Comparison of ENCODE assay signal across 30 cellular contexts in the genomic region with DNA sequence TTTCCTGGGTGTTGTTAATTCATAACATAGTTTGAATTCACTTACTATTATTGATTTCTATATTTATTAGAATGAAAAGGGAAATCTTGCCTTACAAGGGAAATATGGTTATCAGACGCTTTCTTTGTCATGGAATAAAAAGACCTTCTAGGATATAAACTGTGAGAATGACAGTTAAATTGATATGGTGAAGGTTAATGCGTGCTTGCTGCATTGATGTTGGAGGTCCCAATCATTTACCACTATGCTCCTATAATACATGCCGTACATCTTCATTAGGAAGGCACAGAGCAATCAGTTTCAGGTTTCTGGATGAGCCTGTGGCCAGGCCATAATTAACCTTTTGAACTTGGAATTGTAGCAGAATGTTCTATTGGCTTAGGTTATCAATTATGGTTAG.
"Had no signal": no experiment of that assay in that cellular context is flagged by ENCODE, and none has a peak within 500 bp of the region (broad histone marks: within the 10 kb centered on the region; RNA-seq: fewer than 3 reads in every experiment).

No MANE protein-coding gene starts in this region.

- H3K4me1 ChIP-seq: SJCRH30 had no signal

- ATAC-seq: Panc1, Right ventricle myocardium inferior had no signal

- H3K27me3 ChIP-seq: MG63, SJCRH30 had no signal

- H2AFZ ChIP-seq: PC-9 had no signal

- H3K27ac ChIP-seq: PC-9, RWPE1, SJCRH30 had no signal

- DNase-seq: Kasumi-1, KG1, MG63, NCI-H1048, NCI-H1092 treated with DMSO at 0.1 percent for 48 hours, NCI-H1417 treated with DMSO at 0.1 percent for 48 hours, NCI-H1436 treated with DMSO at 0.1 percent for 48 hours, NCI-H1694 treated with DMSO at 0.1 percent for 48 hours, NCI-H187 treated with DMSO at 0.1 percent for 48 hours, NCI-H2029, NCI-H2081, NCI-H2171 treated with DMSO at 0.1 percent for 48 hours, NCI-H2227 treated with DMSO at 0.1 percent for 48 hours, NCI-H345, NCI-H446, NCI-H510A treated with DMSO at 0.1 percent for 48 hours, NCI-H524 treated with DMSO at 0.1 percent for 48 hours, NCI-H526 treated with DMSO at 0.1 percent for 48 hours, NCI-H748 treated with DMSO at 0.1 percent for 48 hours, NCI-H82, PC-9, SHP77, SIG-M5, SJCRH30, SK-N-SH, SW 1271, T-helper 1 cell had no signal

- H3K4me2 ChIP-seq: PC-9, SK-N-SH had no signal

- H3K4me3 ChIP-seq: MG63, PC-9, SJCRH30 had no signal

- H3K9me3 ChIP-seq: SJCRH30, SK-N-SH had no signal

- H3K36me3 ChIP-seq: MG63, SJCRH30 had no signal

- H3K9ac ChIP-seq: SK-N-SH had no signal
